1 cellular context compared by ENCODE assay signal in genomic region chr20:37560629-37561028, GRCh38.
TF ChIP-seq lines count a peak whose summit lies in the region.

No MANE protein-coding gene starts in this region.

TF ChIP-seq in H1, 55 proteins besides CTCF, POLR2A, EP300 and RAD21:
- peak; percentile 29; the same call in 1 of the 2 replicates for TF ChIP-seq YY1 (IDR thresholded peaks at IDR 0.05; ENCODE audit: low read depth, low read length)
- no peak for TF ChIP-seq SIRT6 (IDR thresholded peaks at IDR 0.05; ENCODE audit: low read length)
